Comparison of ENCODE assay signal across 29 cellular contexts in the genomic region with DNA sequence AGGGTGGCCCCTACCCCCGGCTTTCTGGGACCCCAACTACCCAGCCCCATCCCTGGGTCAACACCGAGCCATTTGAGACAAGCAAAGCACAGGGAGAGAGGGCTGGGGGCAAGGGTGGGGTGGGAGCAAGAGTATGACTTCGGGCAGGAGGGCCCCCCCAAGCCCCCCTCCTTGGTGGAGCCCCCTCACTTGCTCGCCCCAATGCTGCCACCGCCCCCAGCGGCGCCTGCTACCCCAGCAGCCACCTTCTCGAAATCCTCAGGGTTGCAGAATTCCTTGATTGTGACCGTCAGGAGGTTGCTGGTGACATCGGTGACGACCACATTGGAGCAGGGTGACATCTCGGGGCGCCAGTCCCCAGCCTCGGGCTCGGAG. TPM values are rescaled to one million over a fixed set of nuclear protein-coding genes. Genes with fewer than 3 reads are reported as not detected.
DNase-seq lines count a peak whose midpoint lies in the region; ATAC-seq lines count a peak whose summit lies in the region.
"Had no signal": no experiment of that assay in that cellular context is flagged by ENCODE, and none has a peak within 500 bp of the region (broad histone marks: within the 10 kb centered on the region; RNA-seq: fewer than 3 reads in every experiment).

No MANE protein-coding gene starts in this region.

- H3K9ac ChIP-seq in ES-I3 (ENCODE audit: low read depth, low read length) (peak overlapping the region; percentile 25; the same call in 1 of the 2 replicates), GM23248 (no peak overlapping the region)

- H3K4me3 Mint-ChIP-seq in central memory CD8-positive, alpha-beta T cell: no peak overlapping the region
- no peak overlapping the region for H3K4me3 Mint-ChIP-seq in stimulated activated effector memory CD8-positive, alpha-beta T cell treated with anti-CD3 and anti-CD28 coated beads, Interleukin-12 subunit alpha, Interleukin-12 subunit beta, amount 100 ng/mL, for 72 hours
- H3K4me3 Mint-ChIP-seq: activated CD4-positive, alpha-beta memory T cell treated with anti-CD3 and anti-CD28 coated beads, Interleukin-2, amount 10 ng/mL, durations not matched to agents 7 days and 5 days; activated naive CD4-positive, alpha-beta T cell treated with anti-CD3 and anti-CD28 coated beads, Interleukin-2, amount 50 U/mL, for 24 hours; activated T-helper 17 cell treated with anti-CD3 and anti-CD28 coated beads, Interleukin-2, amount 50 U/mL, for 72 hours; B cell; CD8-positive, alpha-beta T cell; mesothelial cell of epicardium; stimulated activated naive B cell treated with anti-CD40 and anti-IgM and Interleukin-4, amounts not matched to agents 10 μg/mL and 1 μg/mL and 100 μg/mL, for 72 hours had no signal

- no peaks in the 10 kb centered on the region for H3K9me2 ChIP-seq in GM23248 (ENCODE audit: insufficient read depth)

- DNase-seq in central memory CD8-positive, alpha-beta T cell (ENCODE audit: low spot score in 2 of 2): no peak
- DNase-seq in stimulated activated effector memory CD8-positive, alpha-beta T cell treated with anti-CD3 and anti-CD28 coated beads, Interleukin-12 subunit alpha, Interleukin-12 subunit beta, amount 100 ng/mL, for 72 hours (ENCODE audit: low spot score in 2 of 2): no peak
- DNase-seq in GM23248 (no peak), retina (no peak), COLO668 (lab: John Stamatoyannopoulos, UW; ENCODE audit: unreplicated experiment) (no peak), NK-92 (lab: John Stamatoyannopoulos, UW; ENCODE audit: unreplicated experiment) (no peak)
- DNase-seq: ACHN; activated CD4-positive, alpha-beta memory T cell treated with anti-CD3 and anti-CD28 coated beads, Interleukin-2, amount 10 ng/mL, durations not matched to agents 7 days and 5 days; CD8-positive, alpha-beta T cell; DMS153; effector CD4-positive, alpha-beta T cell; NCI-H1092; NCI-H1694 treated with DMSO at 0.1 percent for 48 hours; NCI-H446; NCI-H748 treated with DMSO at 0.1 percent for 48 hours; SIG-M5; stimulated activated naive B cell treated with anti-CD40 and anti-IgM and Interleukin-4, amounts not matched to agents 10 μg/mL and 1 μg/mL and 100 μg/mL, for 72 hours had no signal

- H3K27me3 Mint-ChIP-seq in central memory CD8-positive, alpha-beta T cell: no peaks in the 10 kb centered on the region
- H3K27me3 Mint-ChIP-seq: activated CD4-positive, alpha-beta memory T cell treated with anti-CD3 and anti-CD28 coated beads, Interleukin-2, amount 10 ng/mL, durations not matched to agents 7 days and 5 days; activated naive CD4-positive, alpha-beta T cell treated with anti-CD3 and anti-CD28 coated beads, Interleukin-2, amount 50 U/mL, for 24 hours; activated T-helper 17 cell treated with anti-CD3 and anti-CD28 coated beads, Interleukin-2, amount 50 U/mL, for 72 hours; B cell; progenitor cell of endocrine pancreas; stimulated activated naive B cell treated with anti-CD40 and anti-IgM and Interleukin-4, amounts not matched to agents 10 μg/mL and 1 μg/mL and 100 μg/mL, for 72 hours had no signal

- H3K4me2 ChIP-seq in GM23248 (ENCODE audit: unreplicated experiment): no peak overlapping the region

- peaks cover 16% of the 10 kb centered on the region for H3K36me3 Mint-ChIP-seq in central memory CD8-positive, alpha-beta T cell (ENCODE audit: insufficient read depth)
- H3K36me3 Mint-ChIP-seq in stimulated activated effector memory CD8-positive, alpha-beta T cell treated with anti-CD3 and anti-CD28 coated beads, Interleukin-12 subunit alpha, Interleukin-12 subunit beta, amount 100 ng/mL, for 72 hours: peaks cover 87% of the 10 kb centered on the region

- H3K4me1 ChIP-seq in ES-I3 (ENCODE audit: insufficient read depth, low read length): peaks cover 14% of the 10 kb centered on the region; the same call in 1 of the 2 replicates
- peaks cover 10% of the 10 kb centered on the region for H3K4me1 ChIP-seq in GM23248 (ENCODE audit: insufficient read depth)

- H3K79me2 ChIP-seq in GM23248 (ENCODE audit: insufficient read depth): peaks cover 6% of the 10 kb centered on the region

- 90 to 94% methylated on average over 9 to 14 of the region's 15 CpGs for whole genome bisulfite sequencing in GM23248 (ENCODE audit: low coverage in 1 of 2, low lambda C conversion rate in 2 of 2, missing lambda C conversion rate in 2 of 2), 2 experiments

- no peak overlapping the region for H3K27ac ChIP-seq in GM23248
- H3K27ac ChIP-seq: neutrophil had no signal

- in situ Hi-C loops in GM23248 (cut with MboI): no loop called here

- peak overlapping the region; percentile 32 for H3K27ac Mint-ChIP-seq in central memory CD8-positive, alpha-beta T cell (ENCODE audit: low read depth)
- peak overlapping the region; percentile 29 for H3K27ac Mint-ChIP-seq in stimulated activated effector memory CD8-positive, alpha-beta T cell treated with anti-CD3 and anti-CD28 coated beads, Interleukin-12 subunit alpha, Interleukin-12 subunit beta, amount 100 ng/mL, for 72 hours
- H3K27ac Mint-ChIP-seq: activated CD4-positive, alpha-beta memory T cell treated with anti-CD3 and anti-CD28 coated beads, Interleukin-2, amount 10 ng/mL, durations not matched to agents 7 days and 5 days; activated T-helper 17 cell treated with anti-CD3 and anti-CD28 coated beads, Interleukin-2, amount 50 U/mL, for 72 hours; B cell; CD8-positive, alpha-beta T cell; mesothelial cell of epicardium; progenitor cell of endocrine pancreas had no signal

- no peaks in the 10 kb centered on the region for H4K20me1 ChIP-seq in GM23248 (ENCODE audit: insufficient read depth)

- ATAC-seq in central memory CD8-positive, alpha-beta T cell (replicated peaks; ENCODE audit: extremely low read depth, poor library complexity, severe bottlenecking): no peak
- no peak for ATAC-seq in stimulated activated effector memory CD8-positive, alpha-beta T cell treated with anti-CD3 and anti-CD28 coated beads, Interleukin-12 subunit alpha, Interleukin-12 subunit beta, amount 100 ng/mL, for 72 hours
- ATAC-seq: activated T-helper 17 cell treated with anti-CD3 and anti-CD28 coated beads, Interleukin-2, amount 50 U/mL, for 72 hours; CD8-positive, alpha-beta T cell; K562; left lobe of liver; stimulated activated naive B cell treated with anti-CD40 and anti-IgM and Interleukin-4, amounts not matched to agents 10 μg/mL and 1 μg/mL and 100 μg/mL, for 72 hours had no signal

- peaks cover 48% of the 10 kb centered on the region for H3K4me1 Mint-ChIP-seq in central memory CD8-positive, alpha-beta T cell
- peaks cover 50% of the 10 kb centered on the region for H3K4me1 Mint-ChIP-seq in stimulated activated effector memory CD8-positive, alpha-beta T cell treated with anti-CD3 and anti-CD28 coated beads, Interleukin-12 subunit alpha, Interleukin-12 subunit beta, amount 100 ng/mL, for 72 hours

- H3K9me3 ChIP-seq in ES-I3 (ENCODE audit: control insufficient read depth, insufficient read depth, low read length): no peaks in the 10 kb centered on the region
- H3K9me3 ChIP-seq in GM23248 (ENCODE audit: low read depth): no peaks in the 10 kb centered on the region
- H3K9me3 ChIP-seq: neutrophil, Peyer's patch, testis had no signal

- H3K4me3 ChIP-seq in iPS-11a (ENCODE audit: low read depth, low read length) (peak overlapping the region; percentile 8), GM23248 (no peak overlapping the region)
- H3K4me3 ChIP-seq: K562, Peyer's patch had no signal

- peaks cover 9% of the 10 kb centered on the region; the same call in 1 of the 2 replicates for H3K36me3 ChIP-seq in ES-I3 (ENCODE audit: insufficient read depth, low read length)
- H3K36me3 ChIP-seq in GM23248 (ENCODE audit: low read depth): no peaks in the 10 kb centered on the region

- no peaks in the 10 kb centered on the region for H3F3A ChIP-seq in GM23248 (ENCODE audit: insufficient read depth)

- no peaks in the 10 kb centered on the region for H3K9me3 Mint-ChIP-seq in central memory CD8-positive, alpha-beta T cell
- no peaks in the 10 kb centered on the region for H3K9me3 Mint-ChIP-seq in stimulated activated effector memory CD8-positive, alpha-beta T cell treated with anti-CD3 and anti-CD28 coated beads, Interleukin-12 subunit alpha, Interleukin-12 subunit beta, amount 100 ng/mL, for 72 hours
- H3K9me3 Mint-ChIP-seq: activated CD4-positive, alpha-beta memory T cell treated with anti-CD3 and anti-CD28 coated beads, Interleukin-2, amount 10 ng/mL, durations not matched to agents 7 days and 5 days; activated naive CD4-positive, alpha-beta T cell treated with anti-CD3 and anti-CD28 coated beads, Interleukin-2, amount 50 U/mL, for 24 hours; activated T-helper 17 cell treated with anti-CD3 and anti-CD28 coated beads, Interleukin-2, amount 50 U/mL, for 72 hours; CD8-positive, alpha-beta T cell; mesothelial cell of epicardium; stimulated activated naive B cell treated with anti-CD40 and anti-IgM and Interleukin-4, amounts not matched to agents 10 μg/mL and 1 μg/mL and 100 μg/mL, for 72 hours had no signal

- no peaks in the 10 kb centered on the region for H3K27me3 ChIP-seq in GM23248 (replicated peaks; ENCODE audit: insufficient read depth)
- H3K27me3 ChIP-seq: neutrophil, Peyer's patch, testis had no signal

- H2AFZ ChIP-seq in GM23248: no peak overlapping the region

RNA-seq across cellular contexts. Expression of a gene that starts 6.0 kb away (rescaled TPM):
- total RNA-seq in GM23248 (2014; rRNA removed; shearing (Covaris generic)): 52.1 and 52.7 TPM in 2 replicates
- 51.9 and 55.8 TPM in 2 replicates for polyA plus RNA-seq in GM23248 (2016; fragmentation: Nextera tagmentation; extraction: Ambion mirVana)

RNA-seq across cellular contexts. Expression of a gene that starts 22.2 kb away (rescaled TPM):
- total RNA-seq in GM23248 (2014; rRNA removed; shearing (Covaris generic)): 2.7 and 4.2 TPM in 2 replicates
- polyA plus RNA-seq in GM23248 (2016; fragmentation: Nextera tagmentation; extraction: Ambion mirVana): 0.99 TPM in 2 replicates
